In the genomic region with DNA sequence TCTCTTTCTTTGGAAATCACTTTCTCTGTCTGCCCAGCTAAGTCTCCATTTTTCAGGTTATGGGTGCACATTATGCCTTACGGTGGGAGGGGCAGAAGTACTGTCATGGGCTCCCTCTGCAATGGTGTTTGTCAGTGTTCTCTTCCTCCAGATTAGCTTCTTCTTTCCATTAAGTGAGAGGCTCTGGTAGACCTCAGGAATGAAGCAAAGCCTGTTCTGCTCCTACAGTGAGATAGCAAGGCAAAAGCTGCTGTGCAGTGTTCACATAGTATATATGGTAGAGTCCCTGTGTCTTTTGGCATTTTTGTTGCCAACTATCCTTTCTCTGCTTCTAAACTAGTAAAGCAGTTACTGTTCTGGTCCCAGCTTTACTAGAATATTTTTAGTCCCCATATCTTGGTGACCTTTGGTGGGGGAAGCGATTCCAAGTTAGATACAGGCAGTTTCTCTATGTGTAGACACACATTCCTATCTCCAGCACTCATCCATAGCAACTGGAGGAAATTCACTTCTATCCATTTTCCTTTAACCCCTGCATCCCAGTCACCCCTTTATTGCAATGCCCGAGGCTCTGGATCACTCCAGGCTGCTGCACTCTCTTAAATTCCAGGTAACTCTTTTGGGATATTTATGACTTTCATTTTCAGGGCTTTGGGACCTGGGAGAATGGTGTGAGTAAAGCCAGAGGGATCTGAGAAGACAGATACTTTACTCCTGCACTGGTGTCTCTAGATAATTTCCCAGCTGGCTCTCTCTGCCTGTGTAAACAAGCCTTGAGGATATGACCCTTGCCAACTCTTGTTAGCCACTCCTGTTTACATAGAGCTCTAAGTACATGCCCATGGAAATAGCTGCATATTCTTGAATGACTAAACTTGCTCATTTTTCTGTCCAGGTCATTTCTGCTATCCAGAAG, we compare ENCODE assay signal across 11 cellular contexts. TPM values are rescaled to one million over a fixed set of nuclear protein-coding genes. Genes with fewer than 3 reads are reported as not detected.
DNase-seq lines count a peak whose midpoint lies in the region; ATAC-seq and TF ChIP-seq lines count a peak whose summit lies in the region.
"Had no signal": no experiment of that assay in that cellular context is flagged by ENCODE, and none has a peak within 500 bp of the region (broad histone marks: within the 10 kb centered on the region; RNA-seq: fewer than 3 reads in every experiment).

No MANE protein-coding gene starts in this region.

- ATAC-seq in gastroesophageal sphincter (no peak), GM19452 (IDR thresholded peaks at IDR 0.05; ENCODE audit: unreplicated experiment) (no peak), HG03280 (IDR thresholded peaks at IDR 0.05; ENCODE audit: unreplicated experiment) (no peak), GM18502 (IDR thresholded peaks at IDR 0.05; ENCODE audit: poor library complexity, unreplicated experiment) (no peak)
- ATAC-seq: HCT116 had no signal

- peaks cover 31% of the 10 kb centered on the region for H3F3A ChIP-seq in PC-9 (ENCODE audit: insufficient read depth, low read depth)

- H3K9me3 Mint-ChIP-seq in osteocyte (ENCODE audit: unreplicated experiment), result no peaks in the 10 kb centered on the region

- peak overlapping the region; percentile 72 for H3K4me2 ChIP-seq in PC-9

- H3K36me3 ChIP-seq in PC-9 (ENCODE audit: low read depth) (no peaks in the 10 kb centered on the region), gastroesophageal sphincter (no peaks in the 10 kb centered on the region)

- POLR2A ChIA-PET in PC-9 (lab: Charles Lee; ENCODE audit: unreplicated experiment), result interaction anchor here (0.6 to 1.0 kb wide), 4 partner anchors 14 to 64 kb away, joined by 3 to 7 read pairs (median 4); a partner anchor contains a TSS

- H3K4me3 ChIP-seq in PC-9 (peak overlapping the region; percentile 60), fibroblast of pulmonary artery (replicated peaks; ENCODE audit: low read depth, low read length) (no peak overlapping the region), gastroesophageal sphincter (no peak overlapping the region)

- H3K9me2 ChIP-seq in PC-9 (ENCODE audit: insufficient read depth), result no peaks in the 10 kb centered on the region

- no peaks in the 10 kb centered on the region for H3K27me3 Mint-ChIP-seq in osteocyte (ENCODE audit: unreplicated experiment)

- H4K20me1 ChIP-seq in PC-9 (ENCODE audit: insufficient read depth), result no peaks in the 10 kb centered on the region

- TSS peak; percentile 37 for BruUV-seq in PC-9 (replicated peaks; lab: Mats Ljungman, UMichigan)

- H3K9me3 ChIP-seq in PC-9 (ENCODE audit: insufficient read depth, low read depth) (no peaks in the 10 kb centered on the region), gastroesophageal sphincter (no peaks in the 10 kb centered on the region)

- TF ChIP-seq CTCF in PC-9 (conservative IDR thresholded peaks at IDR 0.05) (no peak), fibroblast of pulmonary artery (IDR thresholded peaks at IDR 0.05; ENCODE audit: low read length, missing control alignments) (no peak), osteocyte (IDR thresholded peaks at IDR 0.05) (no peak), gastroesophageal sphincter (IDR thresholded peaks at IDR 0.05) (no peak)

- intact Hi-C loops in PC-9 (cut with micrococcal nuclease; ENCODE audit: unreplicated experiment), result loop anchor here (1.0 kb wide), 2 partner anchors 25 to 63 kb away; a partner anchor contains a TSS

- H3K36me3 Mint-ChIP-seq in osteocyte (ENCODE audit: unreplicated experiment), result no peaks in the 10 kb centered on the region

- H3K27ac Mint-ChIP-seq in osteocyte (ENCODE audit: unreplicated experiment), result peak overlapping the region; percentile 85

- H3K27me3 ChIP-seq in PC-9 (ENCODE audit: insufficient read depth, low read depth), result no peaks in the 10 kb centered on the region
- H3K27me3 ChIP-seq in gastroesophageal sphincter, result no peaks in the 10 kb centered on the region

- H3K4me1 ChIP-seq in PC-9 (replicated peaks; ENCODE audit: insufficient read depth) (peaks cover 50% of the 10 kb centered on the region), gastroesophageal sphincter (peaks cover 11 to 33% (median 14%) of the 10 kb centered on the region in 3 donors)

- peak; percentile 87 for DNase-seq in DMS53 treated with DMSO at 0.1 percent for 48 hours (lab: John Stamatoyannopoulos, UW; ENCODE audit: unreplicated experiment)
- peak; percentile 42 to 91 for DNase-seq in PC-9
- DNase-seq in fibroblast of pulmonary artery (ENCODE audit: low read depth), result peak; percentile 82
- peak; percentile 56 for DNase-seq in osteocyte (ENCODE audit: extremely low spot score, unreplicated experiment)
- DNase-seq: Kasumi-1; stimulated activated CD4-positive, alpha-beta T cell treated with anti-CD3 and anti-CD28 coated beads, Interleukin-4, amount 100 ng/mL, for 1 hour had no signal

- no peak for TF ChIP-seq EP300 in gastroesophageal sphincter (IDR thresholded peaks at IDR 0.05)

- CTCF ChIA-PET in PC-9 (lab: Charles Lee), result no interaction called here

- no peak for TF ChIP-seq POLR2A in gastroesophageal sphincter (IDR thresholded peaks at IDR 0.05)

- H3K4me3 Mint-ChIP-seq in osteocyte (ENCODE audit: unreplicated experiment), result peak overlapping the region; percentile 31

- WGBS in gastroesophageal sphincter (ENCODE audit: low coverage in 1 of 2), 2 donors, result 25 to 44% methylated on average over 2 to 3 of the region's 3 CpGs

- H3K27ac ChIP-seq in PC-9, result peak overlapping the region; percentile 98
- H3K27ac ChIP-seq in gastroesophageal sphincter, result peak overlapping the region in 2 of 4 donors; percentile 44 to 50

- peak overlapping the region; percentile 49 for H2AFZ ChIP-seq in PC-9

- peaks cover 52% of the 10 kb centered on the region for H3K4me1 Mint-ChIP-seq in osteocyte (ENCODE audit: unreplicated experiment)

- no peaks in the 10 kb centered on the region for H3K79me2 ChIP-seq in PC-9 (ENCODE audit: low read depth)

RNA-seq across cellular contexts. Expression of a gene that starts 3.9 kb away (rescaled TPM):
- total RNA-seq in PC-9 (2021) (3.8 and 7.5 TPM in 2 replicates), osteocyte (4.6 and 5.6 TPM in 2 replicates), gastroesophageal sphincter (1 to 10 TPM; 3.8 to 9.2 (median 4.5) TPM)

RNA-seq across cellular contexts. Expression of a gene that starts 24.4 kb away (rescaled TPM):
- 3.9 and 4.8 TPM in 2 replicates for total RNA-seq in PC-9 (2021)
- total RNA-seq in osteocyte, result 1.9 TPM in 2 replicates
- 1 to 10 TPM; 1.6 to 5.6 (median 2.1) TPM for total RNA-seq in gastroesophageal sphincter

RNA-seq across cellular contexts. Expression of a gene that starts 40.2 kb away (rescaled TPM):
- total RNA-seq in PC-9 (2021) (not detected in 2 replicates), osteocyte (not detected in 2 replicates), gastroesophageal sphincter (not detected)
